In genomic region chr1:225467193-225468020, GRCh38 we compare ENCODE assay signal across 8 cellular contexts. TPM values are rescaled to one million over a fixed set of nuclear protein-coding genes. Genes with fewer than 3 reads are reported as not detected.
A peak's percentile ranks its signal among the peaks of the same experiment; 100 is the strongest.
DNase-seq lines count a peak whose midpoint lies in the region; ATAC-seq, FAIRE-seq and TF ChIP-seq lines count a peak whose summit lies in the region.

No MANE protein-coding gene starts in this region.

- POLR2A ChIA-PET in activated CD4-positive, alpha-beta memory T cell treated with anti-CD3 and anti-CD28 coated beads for 36 hours (lab: Charles Lee): interaction anchor here (1.0 to 4.4 kb wide), 8 partner anchors 13 to 595 kb away, joined by 5 to 42 read pairs (median 11); partner anchors contain the start of genes H3-3A, LBR, PYCR2 and SDE2

- DNase-seq in C1 segment of cervical spinal cord (lab: John Stamatoyannopoulos, UW) (peak in 8 of 14 donors; percentile 18 to 53 (median 44)), KBM-7 (peak; percentile 89), esophagus squamous epithelium (lab: John Stamatoyannopoulos, UW) (peak; percentile 60), small intestine (peak; percentile 51), COR-L47 (lab: John Stamatoyannopoulos, UW) (no peak), NCI-H146 (lab: John Stamatoyannopoulos, UW) (no peak)
- DNase-seq in activated CD4-positive, alpha-beta memory T cell treated with anti-CD3 and anti-CD28 coated beads for 36 hours: peak; percentile 91

- H3K9me3 Mint-ChIP-seq in activated CD4-positive, alpha-beta memory T cell treated with anti-CD3 and anti-CD28 coated beads for 36 hours: no peaks in the 10 kb centered on the region

- no peaks in the 10 kb centered on the region for H3K9me3 ChIP-seq in esophagus squamous epithelium
- no peaks in the 10 kb centered on the region for H3K9me3 ChIP-seq in small intestine (ENCODE audit: control insufficient read depth, low read depth)

- ATAC-seq in GM21367 (IDR thresholded peaks at IDR 0.05; ENCODE audit: unreplicated experiment): peak; percentile 95

- no peaks in the 10 kb centered on the region for H3K36me3 Mint-ChIP-seq in activated CD4-positive, alpha-beta memory T cell treated with anti-CD3 and anti-CD28 coated beads for 36 hours

- H3K27ac Mint-ChIP-seq in activated CD4-positive, alpha-beta memory T cell treated with anti-CD3 and anti-CD28 coated beads for 36 hours: peak overlapping the region; percentile 99

- intact Hi-C loops in activated CD4-positive, alpha-beta memory T cell treated with anti-CD3 and anti-CD28 coated beads for 36 hours (cut with micrococcal nuclease): loop anchor here (1.0 to 10.0 kb wide), 8 partner anchors 13 to 937 kb away; partner anchors contain the start of genes ACBD3, H3-3A, LBR and PARP1
- intact Hi-C loops in esophagus squamous epithelium (cut with DNase I): no loop called here

- FAIRE-seq in small intestine (lab: Jason Lieb, UNC): no peak

- H3K4me3 ChIP-seq in esophagus squamous epithelium (peak overlapping the region in 3 of 4 donors; percentile 30 to 60 (median 42)), small intestine (ENCODE audit: low read depth in 1 of 2, low read length in 2 of 2) (peak overlapping the region in 1 of 2 donors; percentile 43)

- in situ Hi-C loops in KBM-7 (cut with MboI; ENCODE audit: low pct_unique_long_range_greater_than_20kb, low sequenced_read_pairs): no loop called here

- peak in 2 of 4 donors; percentile 35 to 79 for TF ChIP-seq POLR2A in esophagus squamous epithelium (IDR thresholded peaks at IDR 0.05)

- H3K4me1 ChIP-seq in esophagus squamous epithelium: peaks cover 15 to 58% (median 27%) of the 10 kb centered on the region in 3 donors
- peaks cover 0 to 3% of the 10 kb centered on the region in 2 donors for H3K4me1 ChIP-seq in small intestine (ENCODE audit: control insufficient read depth in 2 of 2, insufficient read depth in 1 of 2, low read depth in 1 of 2, low read length in 1 of 2)

- no peaks in the 10 kb centered on the region for H3K27me3 ChIP-seq in esophagus squamous epithelium
- no peaks in the 10 kb centered on the region for H3K27me3 ChIP-seq in small intestine (ENCODE audit: control insufficient read depth in 2 of 2, insufficient read depth in 2 of 2, low read length in 2 of 2)

- H3K27me3 Mint-ChIP-seq in activated CD4-positive, alpha-beta memory T cell treated with anti-CD3 and anti-CD28 coated beads for 36 hours: no peaks in the 10 kb centered on the region

- H3K4me3 Mint-ChIP-seq in activated CD4-positive, alpha-beta memory T cell treated with anti-CD3 and anti-CD28 coated beads for 36 hours: peak overlapping the region; percentile 92

- peak overlapping the region; percentile 67 to 92 (median 79) for H3K27ac ChIP-seq in esophagus squamous epithelium
- peak overlapping the region; percentile 81 to 91 for H3K27ac ChIP-seq in small intestine (ENCODE audit: low read depth in 1 of 2, low read length in 1 of 2)

- H3K4me1 Mint-ChIP-seq in activated CD4-positive, alpha-beta memory T cell treated with anti-CD3 and anti-CD28 coated beads for 36 hours (ENCODE audit: low read depth): peaks cover 26% of the 10 kb centered on the region

- TF ChIP-seq CTCF in esophagus squamous epithelium (IDR thresholded peaks at IDR 0.05): no peak

- WGBS in esophagus squamous epithelium, 2 donors: 50 to 74% methylated on average over 7 of the region's 26 CpGs
- 51 to 67% (median 61%) methylated on average over 22 to 26 of the region's 26 CpGs for WGBS in small intestine, 3 donors

- CTCF ChIA-PET in activated CD4-positive, alpha-beta memory T cell treated with anti-CD3 and anti-CD28 coated beads for 36 hours (lab: Charles Lee): interaction anchor here (0.7 to 2.1 kb wide), 10 partner anchors 10 to 520 kb away, joined by 3 to 13 read pairs (median 3); partner anchors contain the start of genes LBR and SRP9

- H3K36me3 ChIP-seq in esophagus squamous epithelium (no peaks in the 10 kb centered on the region), small intestine (ENCODE audit: control insufficient read depth in 2 of 2, insufficient read depth in 2 of 2, low read length in 2 of 2) (no peaks in the 10 kb centered on the region)

RNA-seq across cellular contexts. Expression of gene LBR, which starts 39.6 kb away (rescaled TPM):
- 100 to 1,000 TPM; 146 to 148 TPM for total RNA-seq in activated CD4-positive, alpha-beta memory T cell treated with anti-CD3 and anti-CD28 coated beads for 36 hours
- total RNA-seq in esophagus squamous epithelium: 10 to 100 TPM; 39.8 to 50.0 (median 42.9) TPM
- polyA plus RNA-seq in small intestine: 10 to 100 TPM in 1 of 3 donors, 1 to 10 TPM in 2; 7.3 to 64.9 (median 9.4) TPM

Comparison
In these comparisons a context has a peak if more than half of its experiments do, and no peak if none do; other contexts are left out.
1. DNase-seq: peak in C1 segment of cervical spinal cord (8 of 14), KBM-7 (single experiment), activated CD4-positive, alpha-beta memory T cell treated with anti-CD3 and anti-CD28 coated beads for 36 hours (single experiment), esophagus squamous epithelium (single experiment) and small intestine (single experiment); none in COR-L47 (single experiment) and NCI-H146 (single experiment).